Comparison of ENCODE assay signal across 23 cellular contexts in genomic region chr5:104016650-104017049, GRCh38.
DNase-seq lines count a peak whose midpoint lies in the region; ATAC-seq and TF ChIP-seq lines count a peak whose summit lies in the region.
"Had no signal": no experiment of that assay in that cellular context is flagged by ENCODE, and none has a peak within 500 bp of the region (broad histone marks: within the 10 kb centered on the region; RNA-seq: fewer than 3 reads in every experiment).

No MANE protein-coding gene starts in this region.

- ATAC-seq in RWPE2 (ENCODE audit: low read depth), result peak; percentile 48; the same call in 1 of the 3 replicates
- no peak for ATAC-seq in GM18858 (IDR thresholded peaks at IDR 0.05; ENCODE audit: unreplicated experiment)
- ATAC-seq in GM21723 (IDR thresholded peaks at IDR 0.05; ENCODE audit: unreplicated experiment), result no peak
- no peak for ATAC-seq in GM19351 (IDR thresholded peaks at IDR 0.05; ENCODE audit: unreplicated experiment)
- ATAC-seq: K562, WTC11 had no signal

- H3K4me2 ChIP-seq in GM23248 (ENCODE audit: unreplicated experiment), result no peak overlapping the region
- H3K4me2 ChIP-seq: hepatocyte, PC-9 had no signal

- no peaks in the 10 kb centered on the region for H4K20me1 ChIP-seq in GM23248 (ENCODE audit: insufficient read depth)
- H4K20me1 ChIP-seq: BLaER1 treated with 17β-estradiol and CSF1 and Interleukin-3, amounts not matched to agents 10 nM and 100 nM had no signal

- H3K4me3 ChIP-seq in GM23248 (no peak overlapping the region), RWPE2 (ENCODE audit: severe bottlenecking) (no peak overlapping the region)
- H3K4me3 ChIP-seq: BLaER1 treated with 17β-estradiol and CSF1 and Interleukin-3, amounts not matched to agents 10 nM and 100 nM; hepatocyte; K562; PC-9; SJCRH30; stomach had no signal

- H3K27ac ChIP-seq in GM23248, result no peak overlapping the region
- H3K27ac ChIP-seq in RWPE2 (ENCODE audit: poor library complexity, severe bottlenecking), result no peak overlapping the region
- H3K27ac ChIP-seq: hepatocyte, neutrophil, PC-9, SJCRH30, stomach had no signal

- no peak overlapping the region for H3K9ac ChIP-seq in GM23248
- H3K9ac ChIP-seq: BLaER1 treated with 17β-estradiol and CSF1 and Interleukin-3, amounts not matched to agents 10 nM and 100 nM had no signal

- no peak overlapping the region for H2AFZ ChIP-seq in GM23248
- H2AFZ ChIP-seq: hepatocyte, PC-9 had no signal

- TF ChIP-seq CTCF in RWPE2 (IDR thresholded peaks at IDR 0.05; ENCODE audit: poor library complexity, severe bottlenecking), result no peak

- H3K79me2 ChIP-seq in GM23248 (ENCODE audit: insufficient read depth), result no peaks in the 10 kb centered on the region
- H3K79me2 ChIP-seq: hepatocyte had no signal

- H3K4me1 ChIP-seq in GM23248 (ENCODE audit: insufficient read depth) (no peaks in the 10 kb centered on the region), RWPE2 (ENCODE audit: insufficient read depth, poor library complexity, severe bottlenecking) (no peaks in the 10 kb centered on the region)
- H3K4me1 ChIP-seq: SJCRH30, stomach had no signal

- H3K36me3 ChIP-seq in GM23248 (ENCODE audit: low read depth) (no peaks in the 10 kb centered on the region), RWPE2 (ENCODE audit: low read depth) (no peaks in the 10 kb centered on the region)
- H3K36me3 ChIP-seq: BLaER1 treated with 17β-estradiol and CSF1 and Interleukin-3, amounts not matched to agents 10 nM and 100 nM; neutrophil; SJCRH30; stomach had no signal

- DNase-seq in GM23248 (peak; percentile 0), RWPE2 (ENCODE audit: low spot score) (no peak), fibroblast of peridontal ligament (ENCODE audit: extremely low read depth) (peak; percentile 67), NCI-H526 treated with DMSO at 0.1 percent for 48 hours (lab: John Stamatoyannopoulos, UW) (no peak)
- DNase-seq: activated CD4-positive, alpha-beta T cell treated with anti-CD3 and anti-CD28 coated beads, Interleukin-2, amount 50 U/mL, for 48 hours; activated naive CD4-positive, alpha-beta T cell; activated T-cell treated with anti-CD3 and anti-CD28 coated beads for 4 hours; anterior cingulate cortex; endodermal cell; NCI-H187 treated with DMSO at 0.1 percent for 48 hours; PC-9; SJCRH30; stimulated activated CD4-positive, alpha-beta T cell treated with anti-CD3 and anti-CD28 coated beads, Interleukin-4, amount 100 ng/mL, for 4 hours; stomach; trophoblast cell had no signal

- in situ Hi-C loops in GM23248 (cut with MboI), result no loop called here

- no peaks in the 10 kb centered on the region for H3F3A ChIP-seq in GM23248 (ENCODE audit: insufficient read depth)

- H3K9me3 ChIP-seq in GM23248 (ENCODE audit: low read depth), result peaks cover 7% of the 10 kb centered on the region
- H3K9me3 ChIP-seq in RWPE2 (ENCODE audit: severe bottlenecking), result no peaks in the 10 kb centered on the region
- H3K9me3 ChIP-seq: neutrophil had no signal

- H3K9me2 ChIP-seq in GM23248 (ENCODE audit: insufficient read depth), result no peaks in the 10 kb centered on the region

- 26 to 31% methylated on average over 3 of the region's 3 CpGs for WGBS in GM23248 (ENCODE audit: low coverage in 1 of 2, low lambda C conversion rate in 2 of 2, missing lambda C conversion rate in 2 of 2), 2 experiments

- H3K27me3 ChIP-seq in GM23248 (replicated peaks; ENCODE audit: insufficient read depth), result no peaks in the 10 kb centered on the region
- no peaks in the 10 kb centered on the region for H3K27me3 ChIP-seq in RWPE2 (ENCODE audit: insufficient read depth, poor library complexity, severe bottlenecking)
- H3K27me3 ChIP-seq: BLaER1 treated with 17β-estradiol and CSF1 and Interleukin-3, amounts not matched to agents 10 nM and 100 nM; hepatocyte; neutrophil; SJCRH30; stomach had no signal

Comparison
In these comparisons a context has a peak if more than half of its experiments do, and no peak if none do; other contexts are left out.
1. DNase-seq: peak in GM23248 (single experiment) and fibroblast of peridontal ligament (single experiment); none in RWPE2 (single experiment) and NCI-H526 treated with DMSO at 0.1 percent for 48 hours (single experiment).